In the genomic region with DNA sequence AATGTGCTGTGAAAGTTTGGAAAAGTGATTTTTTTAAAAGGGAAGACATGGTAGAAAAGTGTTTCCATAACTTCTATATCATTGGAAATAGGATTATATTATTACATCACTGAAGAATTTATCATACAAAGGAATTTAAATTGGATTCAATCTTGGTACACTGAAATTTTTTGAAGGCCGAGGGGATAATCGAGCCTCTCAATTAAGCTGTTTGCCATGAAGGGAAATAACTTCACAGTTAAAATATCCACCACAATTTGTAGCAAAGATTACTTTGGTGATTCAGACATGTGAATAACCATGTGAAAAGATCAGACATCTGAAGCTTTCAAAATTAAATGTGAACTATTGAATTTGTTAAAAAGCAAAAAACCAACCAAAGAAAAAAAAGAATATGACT, we compare ENCODE assay signal across 19 cellular contexts.
A peak's percentile ranks its signal among the peaks of the same experiment; 100 is the strongest.
DNase-seq lines count a peak whose midpoint lies in the region; ATAC-seq and TF ChIP-seq lines count a peak whose summit lies in the region.
"Had no signal": no experiment of that assay in that cellular context is flagged by ENCODE, and none has a peak within 500 bp of the region (broad histone marks: within the 10 kb centered on the region; RNA-seq: fewer than 3 reads in every experiment).

No MANE protein-coding gene starts in this region.

- DNase-seq in AG20443 (ENCODE audit: low spot score) = peak; percentile 30
- peak; percentile 64 for DNase-seq in HFFc6
- DNase-seq in astrocyte of the hippocampus (ENCODE audit: low read depth, low spot score) = peak; percentile 53
- no peak for DNase-seq in DMS114 treated with DMSO at 0.1 percent for 48 hours (lab: John Stamatoyannopoulos, UW; ENCODE audit: unreplicated experiment)
- no peak for DNase-seq in MV-4-11 (lab: John Stamatoyannopoulos, UW)
- DNase-seq in NCI-H187 treated with DMSO at 0.1 percent for 48 hours (lab: John Stamatoyannopoulos, UW) = no peak
- DNase-seq: activated CD4-positive, CD25-positive, alpha-beta regulatory T cell treated with anti-CD3 and anti-CD28 coated beads, Interleukin-2, amount 50 U/mL, for 72 hours; activated effector memory CD4-positive, alpha-beta T cell treated with anti-CD3 and anti-CD28 coated beads, Interleukin-2, amount 50 U/mL, for 16 hours; DMS79; NCI-H2081; NCI-H524 treated with DMSO at 0.1 percent for 48 hours; nephron progenitor cell; stimulated activated CD4-positive, alpha-beta T cell treated with anti-CD3 and anti-CD28 coated beads, Interleukin-15, amount 100 ng/mL, for 24 hours; stimulated activated naive CD4-positive, alpha-beta T cell; T1000; upper lobe of left lung had no signal

- H3K27me3 Mint-ChIP-seq in HFFc6 (ENCODE audit: insufficient read depth) = no peaks in the 10 kb centered on the region
- peaks cover 4% of the 10 kb centered on the region for H3K27me3 Mint-ChIP-seq in nephron (ENCODE audit: low read depth)
- H3K27me3 Mint-ChIP-seq: CD4-positive, CD25-positive, alpha-beta regulatory T cell had no signal

- peaks cover 52% of the 10 kb centered on the region for H3K4me1 Mint-ChIP-seq in HFFc6 (ENCODE audit: low read depth)
- H3K4me1 Mint-ChIP-seq in nephron = peaks cover 37% of the 10 kb centered on the region
- H3K4me1 Mint-ChIP-seq: nephron progenitor cell had no signal

- H3K27ac Mint-ChIP-seq in HFFc6 (peak overlapping the region; percentile 96), nephron (peak overlapping the region; percentile 34 to 86 (median 59))
- H3K27ac Mint-ChIP-seq: CD4-positive, CD25-positive, alpha-beta regulatory T cell; nephron progenitor cell had no signal

- H3K9me3 Mint-ChIP-seq in HFFc6 (peaks cover 4% of the 10 kb centered on the region), nephron (peaks cover 6% of the 10 kb centered on the region)

- H3K4me3 Mint-ChIP-seq in HFFc6 (peak overlapping the region; percentile 77), nephron (no peak overlapping the region)
- H3K4me3 Mint-ChIP-seq: CD4-positive, CD25-positive, alpha-beta regulatory T cell; nephron progenitor cell had no signal

- TF ChIP-seq CTCF in HFFc6 (IDR thresholded peaks at IDR 0.05) (no peak), nephron (IDR thresholded peaks at IDR 0.05; ENCODE audit: unreplicated experiment in 3 of 3) (no peak)

- no peak for ATAC-seq in GM19328 (IDR thresholded peaks at IDR 0.05; ENCODE audit: unreplicated experiment)

- H3K36me3 Mint-ChIP-seq in HFFc6 (ENCODE audit: low read depth) = peaks cover 15% of the 10 kb centered on the region
- H3K36me3 Mint-ChIP-seq in nephron (ENCODE audit: low read depth) = no peaks in the 10 kb centered on the region
- H3K36me3 Mint-ChIP-seq: CD4-positive, CD25-positive, alpha-beta regulatory T cell had no signal

Comparison
In these comparisons a context has a peak if more than half of its experiments do, and no peak if none do; other contexts are left out.
1. DNase-seq: peak in AG20443 (single experiment), HFFc6 (single experiment) and astrocyte of the hippocampus (single experiment); none in DMS114 treated with DMSO at 0.1 percent for 48 hours (single experiment), MV-4-11 (single experiment) and NCI-H187 treated with DMSO at 0.1 percent for 48 hours (single experiment).